Comparison of ENCODE assay signal across 9 cellular contexts in the genomic region with DNA sequence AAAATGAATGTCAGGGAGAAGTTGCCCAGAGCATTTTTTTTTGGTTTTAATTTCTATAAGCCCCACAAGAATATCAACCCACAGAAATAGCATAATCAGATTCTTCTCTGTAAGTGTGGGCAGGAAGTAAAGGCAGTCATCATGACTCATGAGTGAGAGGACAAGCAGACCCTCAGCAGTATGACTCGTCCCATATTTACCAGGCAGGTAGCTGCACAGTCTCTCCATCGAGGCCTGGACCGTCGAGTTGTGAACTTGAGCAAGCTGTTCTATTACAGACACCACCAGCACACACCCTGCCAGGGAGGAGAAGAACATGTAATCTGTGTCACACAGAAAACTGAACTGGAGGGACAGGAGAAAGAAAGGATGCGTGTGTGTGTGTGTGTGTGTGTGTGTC. TPM values are rescaled to one million over a fixed set of nuclear protein-coding genes. Genes with fewer than 3 reads are reported as not detected.
DNase-seq lines count a peak whose midpoint lies in the region; ATAC-seq and TF ChIP-seq lines count a peak whose summit lies in the region.
"Had no signal": no experiment of that assay in that cellular context is flagged by ENCODE, and none has a peak within 500 bp of the region (broad histone marks: within the 10 kb centered on the region; RNA-seq: fewer than 3 reads in every experiment).

No MANE protein-coding gene starts in this region.

- in situ Hi-C loops in ACHN (cut with HindIII; ENCODE audit: low pct_ligation_motif_present, low pct_unique_long_range_greater_than_20kb, low sequenced_read_pairs): no loop called here

- DNase-seq in ACHN: peak; percentile 37
- DNase-seq in NCI-H69 (lab: John Stamatoyannopoulos, UW): peak; percentile 12
- DNase-seq in activated T-helper 9 cell treated with anti-CD3 and anti-CD28 coated beads, Interleukin-2, amount 50 U/mL, for 16 hours (ENCODE audit: low read depth): peak; percentile 17
- DNase-seq in mucosa of descending colon: peak in 1 of 3 donors; percentile 44
- no peak for DNase-seq in MV-4-11 (lab: John Stamatoyannopoulos, UW)
- no peak for DNase-seq in midbrain (lab: John Stamatoyannopoulos, UW)
- DNase-seq in NCI-H1417 (lab: John Stamatoyannopoulos, UW): no peak
- DNase-seq: colonic mucosa had no signal

- no peak for TF ChIP-seq CTCF in mucosa of descending colon (IDR thresholded peaks at IDR 0.05)

- peak; percentile 69 for ATAC-seq in mucosa of descending colon
- ATAC-seq in GM21515 (IDR thresholded peaks at IDR 0.05; ENCODE audit: unreplicated experiment): no peak

- no peaks in the 10 kb centered on the region for H3K9me3 ChIP-seq in mucosa of descending colon
- H3K9me3 ChIP-seq: colonic mucosa had no signal

- no peaks in the 10 kb centered on the region for H3K36me3 ChIP-seq in mucosa of descending colon (ENCODE audit: low read depth)
- H3K36me3 ChIP-seq: colonic mucosa had no signal

- no peak overlapping the region for H3K4me3 ChIP-seq in mucosa of descending colon
- H3K4me3 ChIP-seq: colonic mucosa had no signal

- intact Hi-C loops in mucosa of descending colon (cut with DNase I, micrococcal nuclease): no loop called here

- no peaks in the 10 kb centered on the region for H3K4me1 ChIP-seq in mucosa of descending colon (ENCODE audit: low read depth)
- H3K4me1 ChIP-seq: colonic mucosa had no signal

RNA-seq across cellular contexts. Expression of gene AOAH, which starts 37.8 kb away (rescaled TPM):
- total RNA-seq in mucosa of descending colon: 10 to 100 TPM; 15.7 to 36.1 (median 28.8) TPM

Comparison
In these comparisons a context has a peak if more than half of its experiments do, and no peak if none do; other contexts are left out.
1. DNase-seq: peak in ACHN (single experiment), NCI-H69 (single experiment) and activated T-helper 9 cell treated with anti-CD3 and anti-CD28 coated beads, Interleukin-2, amount 50 U/mL, for 16 hours (single experiment); none in MV-4-11 (single experiment), midbrain (single experiment) and NCI-H1417 (0 of 3).